In the genomic region with DNA sequence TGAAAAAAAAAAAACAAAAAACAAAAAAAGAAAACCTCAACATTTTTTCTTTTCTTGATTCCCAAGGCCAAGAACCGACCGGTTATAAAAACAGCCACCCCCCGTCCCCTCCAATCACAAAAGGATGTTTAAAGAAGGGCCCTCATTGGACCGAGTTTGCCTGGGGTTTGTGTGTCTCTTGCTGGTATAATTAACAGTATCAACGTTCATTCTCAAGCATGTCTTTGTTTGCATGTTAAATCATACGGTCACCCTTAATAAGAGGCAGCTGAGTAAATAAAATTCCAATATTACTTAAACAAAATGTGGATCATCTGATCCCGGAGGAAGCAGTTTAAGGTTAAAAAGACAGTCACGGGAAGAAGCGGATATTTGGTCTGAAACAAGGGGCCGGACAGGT, we compare ENCODE assay signal across 27 cellular contexts.
DNase-seq lines count a peak whose midpoint lies in the region; TF ChIP-seq lines count a peak whose summit lies in the region.
"Had no signal": no experiment of that assay in that cellular context is flagged by ENCODE, and none has a peak within 500 bp of the region (broad histone marks: within the 10 kb centered on the region; RNA-seq: fewer than 3 reads in every experiment).

No MANE protein-coding gene starts in this region.

- H3K9me3 Mint-ChIP-seq in progenitor cell of endocrine pancreas (ENCODE audit: low read depth): peaks cover 8% of the 10 kb centered on the region
- H3K9me3 Mint-ChIP-seq in T-helper 2 cell treated with Interferon-gamma antibody and Interleukin-4, amounts not matched to agents 5 μg/mL and 100 μg/mL, for 36 hours: no peaks in the 10 kb centered on the region
- H3K9me3 Mint-ChIP-seq: activated naive CD8-positive, alpha-beta T cell treated with anti-CD3 and anti-CD28 coated beads, Interleukin-2, amount 50 U/mL, for 24 hours had no signal

- peak overlapping the region; percentile 4 for H3K27ac Mint-ChIP-seq in progenitor cell of endocrine pancreas
- no peak overlapping the region for H3K27ac Mint-ChIP-seq in T-helper 2 cell treated with Interferon-gamma antibody and Interleukin-4, amounts not matched to agents 5 μg/mL and 100 μg/mL, for 36 hours
- H3K27ac Mint-ChIP-seq: activated CD8-positive, alpha-beta T cell treated with anti-CD3 and anti-CD28 coated beads for 36 hours; activated naive CD8-positive, alpha-beta T cell treated with anti-CD3 and anti-CD28 coated beads, Interleukin-2, amount 50 U/mL, for 24 hours; CD8-positive, alpha-beta memory T cell; memory B cell had no signal

- H3K9me3 ChIP-seq in SJCRH30 (replicated peaks): peaks cover 4% of the 10 kb centered on the region; the same call in 1 of the 2 replicates

- no peak for TF ChIP-seq CTCF in progenitor cell of endocrine pancreas (IDR thresholded peaks at IDR 0.05; ENCODE audit: unreplicated experiment)

- no peaks in the 10 kb centered on the region for H3K36me3 Mint-ChIP-seq in progenitor cell of endocrine pancreas (ENCODE audit: insufficient read depth)
- H3K36me3 Mint-ChIP-seq in T-helper 2 cell treated with Interferon-gamma antibody and Interleukin-4, amounts not matched to agents 5 μg/mL and 100 μg/mL, for 36 hours (ENCODE audit: low read depth): no peaks in the 10 kb centered on the region
- H3K36me3 Mint-ChIP-seq: CD8-positive, alpha-beta memory T cell had no signal

- no peaks in the 10 kb centered on the region for H3K36me3 ChIP-seq in SJCRH30
- H3K36me3 ChIP-seq: tibial nerve had no signal

- no peak overlapping the region for H3K27ac ChIP-seq in SJCRH30
- H3K27ac ChIP-seq: RWPE1 had no signal

- 0 out of 2 replicates have a peak, but pooled peaks cover 8% of the 10 kb centered on the region for H3K27me3 ChIP-seq in SJCRH30

- H3K4me1 Mint-ChIP-seq in progenitor cell of endocrine pancreas (ENCODE audit: low read depth): peaks cover 2% of the 10 kb centered on the region
- no peaks in the 10 kb centered on the region for H3K4me1 Mint-ChIP-seq in T-helper 2 cell treated with Interferon-gamma antibody and Interleukin-4, amounts not matched to agents 5 μg/mL and 100 μg/mL, for 36 hours (ENCODE audit: low read depth)
- H3K4me1 Mint-ChIP-seq: activated naive CD8-positive, alpha-beta T cell treated with anti-CD3 and anti-CD28 coated beads, Interleukin-2, amount 50 U/mL, for 24 hours; CD8-positive, alpha-beta memory T cell; memory B cell; naive B cell had no signal

- H3K4me3 ChIP-seq in SJCRH30: no peak overlapping the region
- H3K4me3 ChIP-seq: GM12878, tibial nerve had no signal

- H3K27me3 Mint-ChIP-seq in progenitor cell of endocrine pancreas: peaks cover 27% of the 10 kb centered on the region
- no peaks in the 10 kb centered on the region for H3K27me3 Mint-ChIP-seq in T-helper 2 cell treated with Interferon-gamma antibody and Interleukin-4, amounts not matched to agents 5 μg/mL and 100 μg/mL, for 36 hours (ENCODE audit: low read depth)

- DNase-seq in NCI-H1048 (lab: John Stamatoyannopoulos, UW): peak; percentile 75
- peak; percentile 77 for DNase-seq in NCI-H2029 treated with DMSO at 0.1 percent for 48 hours (lab: John Stamatoyannopoulos, UW)
- peak; percentile 13 to 24 for DNase-seq in SJCRH30
- no peak for DNase-seq in progenitor cell of endocrine pancreas (ENCODE audit: low spot score, unreplicated experiment)
- no peak for DNase-seq in superior temporal gyrus (ENCODE audit: extremely low spot score)
- DNase-seq in dedifferentiated amniotic fluid mesenchymal stem cell (ENCODE audit: extremely low spot score): no peak
- DNase-seq in T-helper 2 cell treated with Interferon-gamma antibody and Interleukin-4, amounts not matched to agents 5 μg/mL and 100 μg/mL, for 36 hours (ENCODE audit: low spot score): no peak
- DNase-seq in epidermal melanocyte (ENCODE audit: insufficient read length, low spot score): no peak
- DNase-seq: activated CD4-positive, CD25-positive, alpha-beta regulatory T cell; activated CD8-positive, alpha-beta T cell treated with anti-CD3 and anti-CD28 coated beads for 36 hours; activated gamma-delta T cell; activated naive CD8-positive, alpha-beta T cell treated with anti-CD3 and anti-CD28 coated beads, Interleukin-2, amount 50 U/mL, for 24 hours; activated T-cell treated with anti-CD3 and anti-CD28 coated beads for 4 hours; AML-193; CD8-positive, alpha-beta memory T cell; effector CD4-positive, alpha-beta T cell; Karpas-422; naive B cell; NCI-H446; nucleus accumbens; stimulated activated CD4-positive, alpha-beta T cell treated with anti-CD3 and anti-CD28 coated beads, Interleukin-12 subunit alpha, Interleukin-12 subunit beta, amount 100 ng/mL, for 4 hours; stimulated activated CD4-positive, alpha-beta T cell treated with anti-CD3 and anti-CD28 coated beads, Interleukin-4, amount 100 ng/mL, for 4 hours; stimulated activated naive CD8-positive, alpha-beta T cell treated with anti-CD3 and anti-CD28 coated beads, Interleukin-15, Interleukin-2, amounts not matched to agents 100 U/mL and 50 U/mL, for 24 hours had no signal

- no peaks in the 10 kb centered on the region; the same call in 1 of the 2 replicates for H3K4me1 ChIP-seq in SJCRH30

- no peak overlapping the region for H3K4me3 Mint-ChIP-seq in progenitor cell of endocrine pancreas (ENCODE audit: low read depth)
- H3K4me3 Mint-ChIP-seq in T-helper 2 cell treated with Interferon-gamma antibody and Interleukin-4, amounts not matched to agents 5 μg/mL and 100 μg/mL, for 36 hours: no peak overlapping the region
- H3K4me3 Mint-ChIP-seq: activated CD8-positive, alpha-beta T cell treated with anti-CD3 and anti-CD28 coated beads for 36 hours; activated naive CD8-positive, alpha-beta T cell treated with anti-CD3 and anti-CD28 coated beads, Interleukin-2, amount 50 U/mL, for 24 hours; CD8-positive, alpha-beta memory T cell; memory B cell; naive B cell had no signal

Comparison
In these comparisons a context has a peak if more than half of its experiments do, and no peak if none do; other contexts are left out.
1. DNase-seq: peak in NCI-H1048 (single experiment), NCI-H2029 treated with DMSO at 0.1 percent for 48 hours (single experiment) and SJCRH30 (2 of 2); none in progenitor cell of endocrine pancreas (single experiment), superior temporal gyrus (single experiment), dedifferentiated amniotic fluid mesenchymal stem cell (single experiment), T-helper 2 cell treated with Interferon-gamma antibody and Interleukin-4, amounts not matched to agents 5 μg/mL and 100 μg/mL, for 36 hours (single experiment) and epidermal melanocyte (single experiment).